15 cellular contexts compared by ENCODE assay signal in the genomic region with DNA sequence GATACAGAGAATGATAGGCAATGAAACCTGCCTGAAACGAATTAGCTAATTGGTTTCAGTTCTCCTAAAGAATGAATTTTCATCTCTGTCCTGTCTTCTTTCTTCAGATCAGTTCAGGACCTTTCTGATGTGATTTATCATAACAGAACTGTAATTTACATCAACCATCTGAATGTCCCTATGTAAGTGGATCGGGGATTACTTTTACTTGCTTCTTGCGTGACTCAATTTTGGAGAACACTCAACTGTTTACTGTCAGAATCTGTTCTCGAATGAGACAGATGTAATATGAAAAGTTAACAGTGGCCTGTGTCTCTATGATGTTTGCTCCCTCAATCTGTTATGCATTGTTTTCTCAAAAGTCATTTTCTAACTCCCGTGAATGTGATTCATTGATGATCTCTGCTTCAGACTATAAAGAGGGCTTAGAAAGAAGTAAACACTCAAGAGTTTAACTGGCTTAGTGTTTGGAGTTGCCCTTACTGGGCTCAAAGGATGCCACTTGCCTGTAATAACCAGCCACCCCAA.
A peak's percentile ranks its signal among the peaks of the same experiment; 100 is the strongest.
DNase-seq lines count a peak whose midpoint lies in the region; ATAC-seq and TF ChIP-seq lines count a peak whose summit lies in the region.
"Had no signal": no experiment of that assay in that cellular context is flagged by ENCODE, and none has a peak within 500 bp of the region (broad histone marks: within the 10 kb centered on the region; RNA-seq: fewer than 3 reads in every experiment).

No MANE protein-coding gene starts in this region.

- TF ChIP-seq POLR2A in body of pancreas (IDR thresholded peaks at IDR 0.05), result no peak

- CTCF ChIA-PET in activated CD4-positive, alpha-beta memory T cell treated with anti-CD3 and anti-CD28 coated beads for 36 hours (lab: Charles Lee), result interaction anchor here (0.8 to 0.9 kb wide), 2 partner anchors 20 to 45 kb away, joined by 3 to 5 read pairs; no protein-coding TSS in a partner anchor
- CTCF ChIA-PET in activated CD4-positive, alpha-beta memory T cell treated with anti-CD3 and anti-CD28 coated beads, Interleukin-2, amount 10 ng/mL, durations not matched to agents 7 days and 5 days (lab: Charles Lee), result interaction anchor here (1.0 kb wide), 1 partner anchor 50 kb away, joined by 3 read pairs; no protein-coding TSS in a partner anchor

- no peak overlapping the region for H3K4me3 Mint-ChIP-seq in activated CD4-positive, alpha-beta memory T cell treated with anti-CD3 and anti-CD28 coated beads for 36 hours
- no peak overlapping the region for H3K4me3 Mint-ChIP-seq in activated CD4-positive, alpha-beta memory T cell treated with anti-CD3 and anti-CD28 coated beads, Interleukin-2, amount 10 ng/mL, durations not matched to agents 7 days and 5 days
- no peak overlapping the region for H3K4me3 Mint-ChIP-seq in stimulated activated naive B cell treated with anti-CD40 and anti-IgM and Interleukin-4, amounts not matched to agents 10 μg/mL and 1 μg/mL and 100 μg/mL, for 72 hours
- H3K4me3 Mint-ChIP-seq: GM23338 had no signal

- POLR2A ChIA-PET in activated CD4-positive, alpha-beta memory T cell treated with anti-CD3 and anti-CD28 coated beads for 36 hours (lab: Charles Lee), result interaction anchor here (0.9 kb wide), 1 partner anchor 9 kb away, joined by 4 read pairs; no protein-coding TSS in a partner anchor
- POLR2A ChIA-PET in activated CD4-positive, alpha-beta memory T cell treated with anti-CD3 and anti-CD28 coated beads, Interleukin-2, amount 10 ng/mL, durations not matched to agents 7 days and 5 days (lab: Charles Lee), result interaction anchor here (0.7 kb wide), 1 partner anchor 105 kb away, joined by 3 read pairs; no protein-coding TSS in a partner anchor

- H3K4me1 ChIP-seq in adipocyte (ENCODE audit: control insufficient read depth, insufficient read depth, low read length) (no peaks in the 10 kb centered on the region), body of pancreas (no peaks in the 10 kb centered on the region)

- peaks cover 14% of the 10 kb centered on the region for H3K4me1 Mint-ChIP-seq in activated CD4-positive, alpha-beta memory T cell treated with anti-CD3 and anti-CD28 coated beads for 36 hours (ENCODE audit: low read depth)
- peaks cover 9% of the 10 kb centered on the region for H3K4me1 Mint-ChIP-seq in activated CD4-positive, alpha-beta memory T cell treated with anti-CD3 and anti-CD28 coated beads, Interleukin-2, amount 10 ng/mL, durations not matched to agents 7 days and 5 days
- peaks cover 8 to 13% of the 10 kb centered on the region in 2 donors for H3K4me1 Mint-ChIP-seq in stimulated activated naive B cell treated with anti-CD40 and anti-IgM and Interleukin-4, amounts not matched to agents 10 μg/mL and 1 μg/mL and 100 μg/mL, for 72 hours
- H3K4me1 Mint-ChIP-seq: GM23338 had no signal

- H3K36me3 ChIP-seq in adipocyte (ENCODE audit: control insufficient read depth, insufficient read depth, low read length, severe bottlenecking), result no peaks in the 10 kb centered on the region
- H3K36me3 ChIP-seq in body of pancreas (replicated peaks in 1 of 2; ENCODE audit: insufficient read depth in 1 of 2, low read depth in 2 of 2), result no peaks in the 10 kb centered on the region
- H3K36me3 ChIP-seq: brain microvascular endothelial cell had no signal

- no peak overlapping the region for H3K27ac ChIP-seq in body of pancreas
- H3K27ac ChIP-seq: brain microvascular endothelial cell had no signal

- WGBS in body of pancreas, 2 donors, result 55 to 58% methylated on average over 5 of the region's 5 CpGs

- H3K9ac ChIP-seq in adipocyte (ENCODE audit: low read length), result no peak overlapping the region

- H3K36me3 Mint-ChIP-seq in activated CD4-positive, alpha-beta memory T cell treated with anti-CD3 and anti-CD28 coated beads for 36 hours, result peaks cover 4% of the 10 kb centered on the region
- H3K36me3 Mint-ChIP-seq in activated CD4-positive, alpha-beta memory T cell treated with anti-CD3 and anti-CD28 coated beads, Interleukin-2, amount 10 ng/mL, durations not matched to agents 7 days and 5 days (ENCODE audit: low read depth), result peaks cover 5% of the 10 kb centered on the region
- peaks cover 5 to 9% of the 10 kb centered on the region in 2 donors for H3K36me3 Mint-ChIP-seq in stimulated activated naive B cell treated with anti-CD40 and anti-IgM and Interleukin-4, amounts not matched to agents 10 μg/mL and 1 μg/mL and 100 μg/mL, for 72 hours

- intact Hi-C loops in activated CD4-positive, alpha-beta memory T cell treated with anti-CD3 and anti-CD28 coated beads for 36 hours (cut with micrococcal nuclease), result loop anchor here (1.0 kb wide), 2 partner anchors 36 to 449 kb away; no protein-coding TSS in a partner anchor
- intact Hi-C loops in body of pancreas (cut with DNase I), result no loop called here

- H3K9me3 ChIP-seq in adipocyte (ENCODE audit: control insufficient read depth, low read length), result no peaks in the 10 kb centered on the region
- H3K9me3 ChIP-seq in body of pancreas, result no peaks in the 10 kb centered on the region

- H3K4me3 ChIP-seq in adipocyte (ENCODE audit: low read length) (no peak overlapping the region), body of pancreas (no peak overlapping the region)
- H3K4me3 ChIP-seq: GM23338 had no signal

- H3K27ac Mint-ChIP-seq in activated CD4-positive, alpha-beta memory T cell treated with anti-CD3 and anti-CD28 coated beads for 36 hours, result peak overlapping the region; percentile 60
- no peak overlapping the region for H3K27ac Mint-ChIP-seq in activated CD4-positive, alpha-beta memory T cell treated with anti-CD3 and anti-CD28 coated beads, Interleukin-2, amount 10 ng/mL, durations not matched to agents 7 days and 5 days
- H3K27ac Mint-ChIP-seq in stimulated activated naive B cell treated with anti-CD40 and anti-IgM and Interleukin-4, amounts not matched to agents 10 μg/mL and 1 μg/mL and 100 μg/mL, for 72 hours, result no peak overlapping the region
- H3K27ac Mint-ChIP-seq: GM23338 had no signal

- TF ChIP-seq CTCF in body of pancreas (IDR thresholded peaks at IDR 0.05), result no peak

- ATAC-seq in HG02610 (IDR thresholded peaks at IDR 0.05; ENCODE audit: unreplicated experiment) (peak; percentile 84), body of pancreas (no peak)
- ATAC-seq in stimulated activated naive B cell treated with anti-CD40 and anti-IgM and Interleukin-4, amounts not matched to agents 10 μg/mL and 1 μg/mL and 100 μg/mL, for 72 hours (replicated peaks), result peak; percentile 64 to 76
- ATAC-seq: GM23338 had no signal

- H3K9me3 Mint-ChIP-seq in activated CD4-positive, alpha-beta memory T cell treated with anti-CD3 and anti-CD28 coated beads for 36 hours, result peaks cover 11% of the 10 kb centered on the region
- H3K9me3 Mint-ChIP-seq in activated CD4-positive, alpha-beta memory T cell treated with anti-CD3 and anti-CD28 coated beads, Interleukin-2, amount 10 ng/mL, durations not matched to agents 7 days and 5 days, result peaks cover 11% of the 10 kb centered on the region
- H3K9me3 Mint-ChIP-seq in stimulated activated naive B cell treated with anti-CD40 and anti-IgM and Interleukin-4, amounts not matched to agents 10 μg/mL and 1 μg/mL and 100 μg/mL, for 72 hours, result peaks cover 10 to 17% of the 10 kb centered on the region in 2 donors

- no peak for DNase-seq in activated CD4-positive, alpha-beta memory T cell treated with anti-CD3 and anti-CD28 coated beads for 36 hours
- DNase-seq in activated CD4-positive, alpha-beta memory T cell treated with anti-CD3 and anti-CD28 coated beads, Interleukin-2, amount 10 ng/mL, durations not matched to agents 7 days and 5 days, result no peak
- DNase-seq in adipocyte (ENCODE audit: low read depth) (peak; percentile 60), body of pancreas (no peak), GF-D8 (lab: John Stamatoyannopoulos, UW) (no peak)
- DNase-seq in stimulated activated naive B cell treated with anti-CD40 and anti-IgM and Interleukin-4, amounts not matched to agents 10 μg/mL and 1 μg/mL and 100 μg/mL, for 72 hours, result no peak
- no peak for DNase-seq in activated naive CD4-positive, alpha-beta T cell treated with anti-CD3 and anti-CD28 coated beads, Interleukin-2, amount 50 U/mL, for 16 hours
- DNase-seq: activated CD4-positive, alpha-beta T cell treated with anti-CD3 and anti-CD28 coated beads, Interleukin-2, amount 50 U/mL, for 4 hours; activated naive CD4-positive, alpha-beta T cell; brain microvascular endothelial cell; MM.1S; NCI-H2029; substantia nigra had no signal

- H3K27me3 ChIP-seq in adipocyte (replicated peaks; ENCODE audit: control insufficient read depth, insufficient read depth, low read length) (peaks cover 35% of the 10 kb centered on the region), body of pancreas (no peaks in the 10 kb centered on the region)
- H3K27me3 ChIP-seq: brain microvascular endothelial cell had no signal

- peaks cover 22% of the 10 kb centered on the region for H3K27me3 Mint-ChIP-seq in activated CD4-positive, alpha-beta memory T cell treated with anti-CD3 and anti-CD28 coated beads for 36 hours
- H3K27me3 Mint-ChIP-seq in activated CD4-positive, alpha-beta memory T cell treated with anti-CD3 and anti-CD28 coated beads, Interleukin-2, amount 10 ng/mL, durations not matched to agents 7 days and 5 days, result peaks cover 17% of the 10 kb centered on the region
- H3K27me3 Mint-ChIP-seq in stimulated activated naive B cell treated with anti-CD40 and anti-IgM and Interleukin-4, amounts not matched to agents 10 μg/mL and 1 μg/mL and 100 μg/mL, for 72 hours, result no peaks in the 10 kb centered on the region
